ENCODE assay signal across 10 cellular contexts in genomic region chr19:35103614-35104013, GRCh38. TPM values are rescaled to one million over a fixed set of nuclear protein-coding genes. Genes with fewer than 3 reads are reported as not detected.
"Had no signal": no experiment of that assay in that cellular context is flagged by ENCODE, and none has a peak within 500 bp of the region (broad histone marks: within the 10 kb centered on the region; RNA-seq: fewer than 3 reads in every experiment).

No MANE protein-coding gene starts in this region.

RNA-seq across cellular contexts. Expression of gene FXYD3, which starts 12.0 kb away (rescaled TPM):
- total RNA-seq: activated CD4-positive, alpha-beta T cell treated with anti-CD3 and anti-CD28 coated beads, Interleukin-2, amount 10 ng/mL, durations not matched to agents 24 days and 14 days; activated CD8-positive, alpha-beta memory T cell treated with anti-CD3 and anti-CD28 coated beads for 36 hours; activated CD8-positive, alpha-beta T cell treated with anti-CD3 and anti-CD28 coated beads for 36 hours; activated naive CD8-positive, alpha-beta T cell treated with anti-CD3 and anti-CD28 coated beads for 36 hours; activated T-cell treated with anti-CD3 and anti-CD28 coated beads, Interleukin-2, amount 50 U/mL, for 72 hours; activated T-helper 17 cell treated with anti-CD3 and anti-CD28 coated beads, Interleukin-2, amount 50 U/mL, for 72 hours; ascending aorta; cardiac muscle cell; T-helper 2 cell treated with Interferon-gamma antibody and Interleukin-4, amounts not matched to agents 100 ng/mL and 5 ng/mL, for 36 hours had no signal

RNA-seq across cellular contexts. Expression of gene LGI4, which starts 31.2 kb away (rescaled TPM):
- total RNA-seq: activated CD8-positive, alpha-beta memory T cell treated with anti-CD3 and anti-CD28 coated beads for 36 hours; activated naive CD8-positive, alpha-beta T cell treated with anti-CD3 and anti-CD28 coated beads for 36 hours had no signal

RNA-seq across cellular contexts. Expression of gene FXYD1, which starts 35.0 kb away (rescaled TPM):
- total RNA-seq: activated CD8-positive, alpha-beta memory T cell treated with anti-CD3 and anti-CD28 coated beads for 36 hours had no signal

RNA-seq across cellular contexts. Expression of gene FXYD7, which starts 39.4 kb away (rescaled TPM):
- total RNA-seq: activated CD8-positive, alpha-beta memory T cell treated with anti-CD3 and anti-CD28 coated beads for 36 hours; ascending aorta; Right ventricle myocardium superior had no signal
